In genomic region chr7:74657692-74658170, GRCh38 we compare ENCODE assay signal across 8 cellular contexts. TPM values are rescaled to one million over a fixed set of nuclear protein-coding genes. Genes with fewer than 3 reads are reported as not detected.
DNase-seq lines count a peak whose midpoint lies in the region; ATAC-seq, FAIRE-seq and TF ChIP-seq lines count a peak whose summit lies in the region.

Gene GTF2I (plus strand): TSS chr7:74657718. CDS start chr7:74689129, 31,411 bp downstream.

- no peaks in the 10 kb centered on the region for H3K9me3 Mint-ChIP-seq in naive thymus-derived CD8-positive, alpha-beta T cell

- WGBS in A549 (ENCODE audit: missing lambda C conversion rate) = 0% methylated on average over 35 of the region's 56 CpGs

- CTCF ChIA-PET in A549 (lab: Yijun Ruan, JAX) = interaction anchor here (0.6 to 1.7 kb wide), 9 partner anchors 9 to 565 kb away, joined by 3 to 6 read pairs (median 3); no protein-coding TSS in a partner anchor

- H3K36me3 ChIP-seq in WERI-Rb-1 = peaks cover 40% of the 10 kb centered on the region

- peaks cover 17 to 61% (median 47%) of the 10 kb centered on the region in 4 donors for H3K4me1 Mint-ChIP-seq in naive thymus-derived CD8-positive, alpha-beta T cell

- TF ChIP-seq CTCF in A549 (IDR thresholded peaks at IDR 0.05) = no peak
- TF ChIP-seq CTCF in WERI-Rb-1 (IDR thresholded peaks at IDR 0.05; ENCODE audit: low read depth, low read length) = no peak

- FAIRE-seq in A549 (lab: Jason Lieb, UNC) = no peak

- H3K27ac Mint-ChIP-seq in naive thymus-derived CD8-positive, alpha-beta T cell = peak within 1 kb of the TSS; percentile 89 to 96 (median 94)

- DNase-seq in A549 (ENCODE audit: low read depth in 1 of 2, low spot score in 1 of 2) (no peak), WERI-Rb-1 (no peak), epithelial cell of prostate (ENCODE audit: low read depth, low spot score) (no peak), NCI-H2107 (lab: John Stamatoyannopoulos, UW) (no peak), cerebellar cortex (ENCODE audit: low spot score) (no peak)
- peak in 1 of 10 donors; percentile 82 for DNase-seq in naive thymus-derived CD8-positive, alpha-beta T cell

- H3K4me2 ChIP-seq in A549 = peak within 1 kb of the TSS; percentile 93

- TF ChIP-seq RAD21 in A549 (conservative IDR thresholded peaks at IDR 0.05 in 1 of 2, IDR thresholded peaks at IDR 0.05 in 1 of 2) = no peak

- peak within 1 kb of the TSS; percentile 98 to 99 for H3K27ac ChIP-seq in A549
- H3K27ac ChIP-seq in WERI-Rb-1 = peak within 1 kb of the TSS; percentile 100
- peak within 1 kb of the TSS; percentile 93 for H3K27ac ChIP-seq in epithelial cell of prostate

- ATAC-seq in A549 (peak; percentile 50 to 56), GM18907 (IDR thresholded peaks at IDR 0.05; ENCODE audit: unreplicated experiment) (peak; percentile 19), HG03108 (IDR thresholded peaks at IDR 0.05; ENCODE audit: unreplicated experiment) (peak; percentile 12)
- ATAC-seq in naive thymus-derived CD8-positive, alpha-beta T cell = peak; percentile 42 to 43

- no peak for TF ChIP-seq POLR2A in A549 (IDR thresholded peaks at IDR 0.05; ENCODE audit: low read length)

- H3K4me1 ChIP-seq in A549 = peaks cover 54% of the 10 kb centered on the region

- H3K27me3 Mint-ChIP-seq in naive thymus-derived CD8-positive, alpha-beta T cell = no peaks in the 10 kb centered on the region

- TF ChIP-seq EP300 in A549 (IDR thresholded peaks at IDR 0.05) = no peak

- H3K4me3 Mint-ChIP-seq in naive thymus-derived CD8-positive, alpha-beta T cell = peak within 1 kb of the TSS; percentile 79 to 97 (median 93)

- no peaks in the 10 kb centered on the region for H3K36me3 Mint-ChIP-seq in naive thymus-derived CD8-positive, alpha-beta T cell

- POLR2A ChIA-PET in A549 (lab: Yijun Ruan, JAX) = interaction anchor here (0.5 to 2.6 kb wide), 9 partner anchors 13 to 763 kb away, joined by 3 to 14 read pairs (median 6); no protein-coding TSS in a partner anchor
- POLR2A ChIA-PET in naive thymus-derived CD8-positive, alpha-beta T cell (lab: Charles Lee) = interaction anchor here (0.6 to 1.1 kb wide), 7 partner anchors 13 to 1701 kb away, joined by 3 to 9 read pairs (median 5); partner anchors contain the start of genes EIF4H and YWHAG

- H3K27me3 ChIP-seq in WERI-Rb-1 (ENCODE audit: insufficient read depth, low read depth, severe bottlenecking) = no peaks in the 10 kb centered on the region

- H3K9me3 ChIP-seq in A549 (no peaks in the 10 kb centered on the region), WERI-Rb-1 (ENCODE audit: severe bottlenecking) (no peaks in the 10 kb centered on the region)

- H3K4me3 ChIP-seq in A549 = peak within 1 kb of the TSS; percentile 93
- H3K4me3 ChIP-seq in WERI-Rb-1 (ENCODE audit: low read depth, low read length) = peak within 1 kb of the TSS; percentile 85

TF ChIP-seq in A549, 52 proteins besides CTCF, POLR2A, EP300 and RAD21:
- TF ChIP-seq KDM5A (IDR thresholded peaks at IDR 0.05) (peak; percentile 9; the same call in 1 of the 2 replicates), REST (IDR thresholded peaks at IDR 0.05) (no peak), ESRRA (IDR thresholded peaks at IDR 0.05; ENCODE audit: borderline replicate concordance, low read length) (no peak), PHF8 (IDR thresholded peaks at IDR 0.05; ENCODE audit: borderline replicate concordance, low read depth) (peak; percentile 79), MAZ (IDR thresholded peaks at IDR 0.05; ENCODE audit: borderline replicate concordance, low read depth, low read length) (no peak)

RNA-seq across cellular contexts. Expression of gene GTF2I, which starts in this region (rescaled TPM):
- 107 and 123 TPM in 2 replicates for polyA plus RNA-seq in A549 (2011; rRNA removed)
- polyA plus RNA-seq in A549 (2012; cell fraction: cytosol; rRNA removed) = 59.9 and 87.3 TPM in 2 replicates
- 151 and 354 TPM in 2 replicates for polyA plus RNA-seq in A549 (2012; cell fraction: nucleus; rRNA removed)
- polyA plus RNA-seq in A549 (2017; fragmentation: RNase III; extraction: RNeasy Plus Mini Kit Qiagen cat#74134 plus additional on column Dnase treatment) = 141 to 146 TPM (median 144 TPM) in 3 replicates
- polyA minus RNA-seq in A549 (2011; rRNA and poly(A)+ RNA removed) = 43.0 and 56.8 TPM in 2 replicates
- 100 to 1,000 TPM; 185 to 206 TPM for total RNA-seq in naive thymus-derived CD8-positive, alpha-beta T cell
- polyA plus RNA-seq in naive thymus-derived CD8-positive, alpha-beta T cell = 10 to 100 TPM; 55.4 to 78.6 (median 68.1) TPM
